In the genomic region with DNA sequence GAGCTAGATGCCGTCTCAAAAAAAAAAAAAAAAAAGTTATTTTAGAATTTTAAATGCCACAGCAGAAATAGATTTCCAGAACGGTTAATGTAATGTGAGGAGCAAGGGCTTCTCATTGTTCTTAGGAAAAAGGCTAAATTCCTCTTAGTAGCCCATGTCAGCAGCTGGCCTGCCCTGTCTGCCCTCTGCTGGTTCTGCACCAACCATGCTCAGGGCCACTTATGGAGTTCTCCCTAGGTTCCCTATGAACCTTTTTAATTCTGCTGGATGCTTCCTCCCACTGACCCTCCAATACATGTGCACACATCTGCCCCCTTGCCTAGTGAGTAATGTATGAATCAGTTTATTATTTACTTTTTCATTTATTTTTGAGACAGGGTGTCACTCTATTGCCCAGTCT, we compare ENCODE assay signal across 16 cellular contexts. TPM values are rescaled to one million over a fixed set of nuclear protein-coding genes. Genes with fewer than 3 reads are reported as not detected.
A peak's percentile ranks its signal among the peaks of the same experiment; 100 is the strongest.
DNase-seq lines count a peak whose midpoint lies in the region; ATAC-seq, FAIRE-seq and TF ChIP-seq lines count a peak whose summit lies in the region.
"Had no signal": no experiment of that assay in that cellular context is flagged by ENCODE, and none has a peak within 500 bp of the region (broad histone marks: within the 10 kb centered on the region; RNA-seq: fewer than 3 reads in every experiment).

No MANE protein-coding gene starts in this region.

- no peak for TF ChIP-seq RAD21 in HepG2 (CRISPR knock-in tag; IDR thresholded peaks at IDR 0.05)

- H3K9me3 ChIP-seq in Loucy (ENCODE audit: insufficient read depth, low read depth, low read length) (no peaks in the 10 kb centered on the region), HepG2 (ENCODE audit: low read length) (no peaks in the 10 kb centered on the region), upper lobe of left lung (no peaks in the 10 kb centered on the region)
- H3K9me3 ChIP-seq: BLaER1, prostate gland, SJCRH30 had no signal

- BruUV-seq in HepG2 (replicated peaks; lab: Mats Ljungman, UMichigan), result no TSS peak

- DNase-seq in COLO829 (ENCODE audit: low spot score) (peak; percentile 18), brain microvascular endothelial cell (no peak), HepG2 (ENCODE audit: low spot score) (peak; percentile 7), upper lobe of left lung (no peak), cerebellar nuclear complex (lab: John Stamatoyannopoulos, UW) (no peak), anterior cingulate cortex (lab: John Stamatoyannopoulos, UW) (no peak)
- DNase-seq: activated naive CD8-positive, alpha-beta T cell treated with anti-CD3 and anti-CD28 coated beads, Interleukin-2, amount 50 U/mL, for 24 hours; cortex of kidney; NCI-H1092 had no signal

- intact Hi-C loops in HepG2 (cut with micrococcal nuclease; ENCODE audit: unreplicated experiment), result loop anchor here (1.0 kb wide), 1 partner anchor 94 kb away; no protein-coding TSS in a partner anchor

- H3K4me3 ChIP-seq in Loucy (ENCODE audit: low read length, poor library complexity, severe bottlenecking), result no peak overlapping the region
- H3K4me3 ChIP-seq in brain microvascular endothelial cell (ENCODE audit: low read depth, low read length), result no peak overlapping the region
- no peak overlapping the region for H3K4me3 ChIP-seq in HepG2 (replicated peaks in 1 of 3; ENCODE audit: insufficient read depth in 1 of 3, low read depth in 2 of 3, low read length in 3 of 3)
- H3K4me3 ChIP-seq in upper lobe of left lung, result no peak overlapping the region
- H3K4me3 ChIP-seq: BLaER1, prostate gland, SJCRH30 had no signal

- no peak for TF ChIP-seq EP300 in HepG2 (IDR thresholded peaks at IDR 0.05; ENCODE audit: low read depth in 2 of 2, low read length in 2 of 2)
- no peak for TF ChIP-seq EP300 in HepG2 (CRISPR knock-in tag; IDR thresholded peaks at IDR 0.05; ENCODE audit: borderline replicate concordance)
- no peak for TF ChIP-seq EP300 in upper lobe of left lung (IDR thresholded peaks at IDR 0.05)

- H3F3A ChIP-seq in Loucy (ENCODE audit: low read depth), result no peaks in the 10 kb centered on the region

- no peaks in the 10 kb centered on the region for H3K9me2 ChIP-seq in Loucy (replicated peaks; ENCODE audit: low read depth, low read length)

- H3K4me1 ChIP-seq in Loucy (ENCODE audit: insufficient read depth, low read length, poor library complexity, severe bottlenecking) (no peaks in the 10 kb centered on the region), HepG2 (ENCODE audit: insufficient read depth, low read length) (no peaks in the 10 kb centered on the region), upper lobe of left lung (no peaks in the 10 kb centered on the region)
- H3K4me1 ChIP-seq: BLaER1, prostate gland, SJCRH30 had no signal

- H4K20me1 ChIP-seq in Loucy (ENCODE audit: insufficient read depth, low read length, poor library complexity, severe bottlenecking) (no peaks in the 10 kb centered on the region), HepG2 (ENCODE audit: insufficient read depth, low read length) (no peaks in the 10 kb centered on the region)
- H4K20me1 ChIP-seq: BLaER1 had no signal

- POLR2A ChIA-PET in HepG2 (lab: Yijun Ruan, JAX), result no interaction called here

- H3K4me2 ChIP-seq in Loucy (ENCODE audit: low read depth, low read length, poor library complexity, severe bottlenecking) (no peak overlapping the region), HepG2 (ENCODE audit: low read depth, low read length) (no peak overlapping the region)
- H3K4me2 ChIP-seq: BLaER1 had no signal

- CTCF ChIA-PET in HepG2 (lab: Yijun Ruan, JAX; ENCODE audit: low intra/inter-chr PET ratio, low total read pairs), result interaction anchor here (1.2 kb wide), 1 partner anchor 94 kb away, joined by 6 read pairs; no protein-coding TSS in a partner anchor

- no peak overlapping the region for H2AFZ ChIP-seq in Loucy (ENCODE audit: low read length)
- H2AFZ ChIP-seq in HepG2 (ENCODE audit: low read length), result no peak overlapping the region

- no peak for FAIRE-seq in HepG2 (lab: Jason Lieb, UNC)
- FAIRE-seq: GM18507 had no signal

- TF ChIP-seq POLR2A in HepG2 (IDR thresholded peaks at IDR 0.05; ENCODE audit: insufficient read depth in 1 of 2, low read depth in 2 of 2, low read length in 2 of 2), result no peak
- no peak for TF ChIP-seq POLR2A in upper lobe of left lung (IDR thresholded peaks at IDR 0.05)

- no peak overlapping the region for H3K9ac ChIP-seq in Loucy (ENCODE audit: low read depth, low read length, poor library complexity, severe bottlenecking)
- no peak overlapping the region for H3K9ac ChIP-seq in HepG2 (ENCODE audit: insufficient read depth, low read depth, low read length)
- H3K9ac ChIP-seq: BLaER1 had no signal

- peak; percentile 90 for ATAC-seq in HepG2
- ATAC-seq in upper lobe of left lung (ENCODE audit: low FRiP score in 2 of 2), result no peak
- ATAC-seq in HG03571 (IDR thresholded peaks at IDR 0.05; ENCODE audit: unreplicated experiment), result no peak
- ATAC-seq: activated naive CD8-positive, alpha-beta T cell treated with anti-CD3 and anti-CD28 coated beads, Interleukin-2, amount 50 U/mL, for 24 hours had no signal

- WGBS in HepG2 (ENCODE audit: low lambda C conversion rate), result 25% methylated on average over 2 of the region's 2 CpGs
- 74 to 78% methylated on average over 2 of the region's 2 CpGs for WGBS in upper lobe of left lung, 2 donors

- H3K36me3 ChIP-seq in Loucy (ENCODE audit: insufficient read depth, low read length) (no peaks in the 10 kb centered on the region), brain microvascular endothelial cell (replicated peaks) (no peaks in the 10 kb centered on the region), HepG2 (replicated peaks in 1 of 2; ENCODE audit: control insufficient read depth in 1 of 2, insufficient read depth in 2 of 2, low read length in 2 of 2) (no peaks in the 10 kb centered on the region), upper lobe of left lung (no peaks in the 10 kb centered on the region)
- H3K36me3 ChIP-seq: BLaER1, prostate gland, SJCRH30 had no signal

- in situ Hi-C loops in brain microvascular endothelial cell (cut with HindIII; ENCODE audit: low pct_ligation_motif_present, low sequenced_read_pairs) (no loop called here), HepG2 (cut with HindIII; ENCODE audit: extremely low pct_ligation_motif_present, low pct_unique_long_range_greater_than_20kb) (no loop called here)

- no peak overlapping the region for H3K27ac ChIP-seq in brain microvascular endothelial cell
- no peak overlapping the region for H3K27ac ChIP-seq in HepG2 (ENCODE audit: extremely low read length, insufficient read depth, low read length)
- no peak overlapping the region for H3K27ac ChIP-seq in upper lobe of left lung
- H3K27ac ChIP-seq: BLaER1, prostate gland, SJCRH30 had no signal

- H3K27me3 ChIP-seq in Loucy (ENCODE audit: insufficient read depth, low read length, poor library complexity, severe bottlenecking) (no peaks in the 10 kb centered on the region), brain microvascular endothelial cell (replicated peaks) (no peaks in the 10 kb centered on the region), HepG2 (ENCODE audit: control insufficient read depth in 1 of 2, insufficient read depth in 2 of 2, low read length in 2 of 2) (no peaks in the 10 kb centered on the region; a peak in 1 of 5 replicates), upper lobe of left lung (no peaks in the 10 kb centered on the region)
- H3K27me3 ChIP-seq: BLaER1, SJCRH30 had no signal

- peak; percentile 55 for TF ChIP-seq CTCF in Loucy (conservative IDR thresholded peaks at IDR 0.05; ENCODE audit: low read length)
- TF ChIP-seq CTCF in brain microvascular endothelial cell (IDR thresholded peaks at IDR 0.05; ENCODE audit: low read depth, low read length, missing control alignments), result peak; percentile 63
- TF ChIP-seq CTCF in HepG2 (CRISPR knock-in tag; IDR thresholded peaks at IDR 0.05), result no peak
- TF ChIP-seq CTCF in upper lobe of left lung (IDR thresholded peaks at IDR 0.05), result no peak

- H3K79me2 ChIP-seq in Loucy (ENCODE audit: insufficient read depth, low read length) (no peaks in the 10 kb centered on the region), HepG2 (ENCODE audit: insufficient read depth, low read length) (no peaks in the 10 kb centered on the region)

RNA-seq across cellular contexts. Expression of gene DPPA4, which starts 32.2 kb away (rescaled TPM):
- total RNA-seq in HepG2 (2016; rRNA removed; fragmentation: Illumina TruSeq; extraction: Trizol), result not detected in 2 replicates
- total RNA-seq in HepG2 (2016; cell fraction: cytosol; rRNA removed; fragmentation: Illumina TruSeq; extraction: Trizol; ENCODE audit: low read depth), result not detected in 2 replicates
- total RNA-seq in HepG2 (2016; cell fraction: insoluble cytoplasmic fraction; rRNA removed; fragmentation: Illumina TruSeq; extraction: Trizol), result not detected in 2 replicates
- total RNA-seq in HepG2 (2016; cell fraction: membrane; rRNA removed; fragmentation: Illumina TruSeq; extraction: Trizol), result not detected in 2 replicates
- not detected in 2 replicates for total RNA-seq in HepG2 (2016; cell fraction: nucleus; rRNA removed; fragmentation: Illumina TruSeq; extraction: Trizol)
- not detected in 2 replicates for polyA plus RNA-seq in HepG2 (2011; rRNA removed)
- polyA plus RNA-seq in HepG2 (2011; cell fraction: cytosol; rRNA removed), result not detected in 2 replicates
- 0.07 TPM in 1 of 2 replicates, not detected in the other for polyA plus RNA-seq in HepG2 (2011; cell fraction: nucleus; rRNA removed)
- polyA plus RNA-seq in HepG2 (2012), result not detected in 2 replicates
- not detected in 2 replicates for polyA plus RNA-seq in HepG2 (2016; cell fraction: cytosol; fragmentation: Illumina TruSeq; extraction: Trizol; ENCODE audit: low read depth)
- not detected in 2 replicates for polyA plus RNA-seq in HepG2 (2016; cell fraction: insoluble cytoplasmic fraction; fragmentation: Illumina TruSeq; extraction: Trizol; ENCODE audit: low read depth)
- polyA plus RNA-seq in HepG2 (2016; cell fraction: membrane; fragmentation: Illumina TruSeq; extraction: Trizol; ENCODE audit: low read depth), result not detected in 2 replicates
- not detected in 2 replicates for polyA plus RNA-seq in HepG2 (2016; cell fraction: nucleus; fragmentation: Illumina TruSeq; extraction: Trizol; ENCODE audit: insufficient read depth, low read depth)
- not detected in 2 replicates for polyA minus RNA-seq in HepG2 (2011; rRNA and poly(A)+ RNA removed; ENCODE audit: low replicate concordance)
- polyA minus RNA-seq in HepG2 (2011; cell fraction: cytosol; rRNA and poly(A)+ RNA removed), result not detected in 2 replicates
- not detected in 2 replicates for polyA minus RNA-seq in HepG2 (2011; cell fraction: nucleus; rRNA and poly(A)+ RNA removed)
- under 1 TPM in 2 of 6 donors, not detected in 4; 0.37 to 0.77 TPM for total RNA-seq in upper lobe of left lung
- total RNA-seq: NCI-H460, SJCRH30 had no signal

RNA-seq across cellular contexts. Expression of gene DPPA2, which starts 53.2 kb away (rescaled TPM):
- not detected in 2 replicates for total RNA-seq in HepG2 (2016; rRNA removed; fragmentation: Illumina TruSeq; extraction: Trizol)
- total RNA-seq in HepG2 (2016; cell fraction: cytosol; rRNA removed; fragmentation: Illumina TruSeq; extraction: Trizol; ENCODE audit: low read depth), result not detected in 2 replicates
- not detected in 2 replicates for total RNA-seq in HepG2 (2016; cell fraction: insoluble cytoplasmic fraction; rRNA removed; fragmentation: Illumina TruSeq; extraction: Trizol)
- total RNA-seq in HepG2 (2016; cell fraction: membrane; rRNA removed; fragmentation: Illumina TruSeq; extraction: Trizol), result not detected in 2 replicates
- not detected in 2 replicates for total RNA-seq in HepG2 (2016; cell fraction: nucleus; rRNA removed; fragmentation: Illumina TruSeq; extraction: Trizol)
- not detected in 2 replicates for polyA plus RNA-seq in HepG2 (2011; rRNA removed)
- not detected in 2 replicates for polyA plus RNA-seq in HepG2 (2011; cell fraction: cytosol; rRNA removed)
- not detected in 2 replicates for polyA plus RNA-seq in HepG2 (2011; cell fraction: nucleus; rRNA removed)
- not detected in 2 replicates for polyA plus RNA-seq in HepG2 (2012)
- polyA plus RNA-seq in HepG2 (2016; cell fraction: cytosol; fragmentation: Illumina TruSeq; extraction: Trizol; ENCODE audit: low read depth), result not detected in 2 replicates
- polyA plus RNA-seq in HepG2 (2016; cell fraction: insoluble cytoplasmic fraction; fragmentation: Illumina TruSeq; extraction: Trizol; ENCODE audit: low read depth), result not detected in 2 replicates
- not detected in 2 replicates for polyA plus RNA-seq in HepG2 (2016; cell fraction: membrane; fragmentation: Illumina TruSeq; extraction: Trizol; ENCODE audit: low read depth)
- not detected in 2 replicates for polyA plus RNA-seq in HepG2 (2016; cell fraction: nucleus; fragmentation: Illumina TruSeq; extraction: Trizol; ENCODE audit: insufficient read depth, low read depth)
- polyA minus RNA-seq in HepG2 (2011; rRNA and poly(A)+ RNA removed; ENCODE audit: low replicate concordance), result 0.23 TPM in 1 of 2 replicates, not detected in the other
- polyA minus RNA-seq in HepG2 (2011; cell fraction: cytosol; rRNA and poly(A)+ RNA removed), result not detected in 2 replicates
- polyA minus RNA-seq in HepG2 (2011; cell fraction: nucleus; rRNA and poly(A)+ RNA removed), result not detected in 2 replicates
- not detected for total RNA-seq in upper lobe of left lung
- total RNA-seq: NCI-H460, SJCRH30 had no signal

Comparison
In these comparisons a context has a peak if more than half of its experiments do, and no peak if none do; other contexts are left out.
1. DNase-seq: peak in COLO829 (single experiment) and HepG2 (single experiment); none in brain microvascular endothelial cell (single experiment), upper lobe of left lung (0 of 2), cerebellar nuclear complex (0 of 2) and anterior cingulate cortex (0 of 58).
2. CTCF ChIP-seq: peak in Loucy (single experiment) and brain microvascular endothelial cell (single experiment); none in HepG2 (single experiment) and upper lobe of left lung (0 of 6).